In genomic region chr17:65434251-65434650, GRCh38 we compare ENCODE assay signal across 22 cellular contexts.
DNase-seq lines count a peak whose midpoint lies in the region; ATAC-seq, FAIRE-seq and TF ChIP-seq lines count a peak whose summit lies in the region.
"Had no signal": no experiment of that assay in that cellular context is flagged by ENCODE, and none has a peak within 500 bp of the region (broad histone marks: within the 10 kb centered on the region; RNA-seq: fewer than 3 reads in every experiment).

No MANE protein-coding gene starts in this region.

- DNase-seq in AG10803 (ENCODE audit: low read depth), result peak; percentile 20
- DNase-seq in Jurkat, Clone E6-1 (ENCODE audit: low read depth, low spot score), result peak; percentile 22
- DNase-seq in astrocyte (ENCODE audit: low read depth), result peak; percentile 10
- peak in 4 of 9 donors; percentile 18 to 38 (median 25) for DNase-seq in naive thymus-derived CD4-positive, alpha-beta T cell
- no peak for DNase-seq in Right ventricle myocardium inferior (ENCODE audit: missing footprints)
- no peak for DNase-seq in chondrocyte (ENCODE audit: low spot score)
- DNase-seq: BE2C; effector memory CD8-positive, alpha-beta T cell; immature natural killer cell; MG63; NCI-H2081; NCI-H345; NCI-H82 had no signal

- CTCF ChIA-PET in naive thymus-derived CD4-positive, alpha-beta T cell (lab: Charles Lee), result no interaction called here

- H3K4me1 Mint-ChIP-seq in astrocyte (ENCODE audit: low read depth, unreplicated experiment), result peaks cover 13% of the 10 kb centered on the region
- peaks cover 3 to 47% (median 35%) of the 10 kb centered on the region in 7 donors for H3K4me1 Mint-ChIP-seq in naive thymus-derived CD4-positive, alpha-beta T cell
- H3K4me1 Mint-ChIP-seq in chondrocyte (ENCODE audit: low read depth), result no peaks in the 10 kb centered on the region
- H3K4me1 Mint-ChIP-seq: immature natural killer cell had no signal

- ATAC-seq in naive thymus-derived CD4-positive, alpha-beta T cell, result no peak
- ATAC-seq in GM18505 (IDR thresholded peaks at IDR 0.05; ENCODE audit: unreplicated experiment) (no peak), Right ventricle myocardium inferior (no peak), GM18873 (IDR thresholded peaks at IDR 0.05; ENCODE audit: low FRiP score, unreplicated experiment) (no peak)
- ATAC-seq: A549; effector memory CD8-positive, alpha-beta T cell; esophagus mucosa had no signal

- intact Hi-C loops in naive thymus-derived CD4-positive, alpha-beta T cell (cut with micrococcal nuclease), result no loop called here
- intact Hi-C loops in Right ventricle myocardium inferior (cut with DNase I), result no loop called here

- H3K4me1 ChIP-seq in astrocyte (ENCODE audit: insufficient read depth, low read length), result no peaks in the 10 kb centered on the region
- peaks cover 0 to 25% of the 10 kb centered on the region in 2 donors for H3K4me1 ChIP-seq in naive thymus-derived CD4-positive, alpha-beta T cell (ENCODE audit: control insufficient read depth in 2 of 2, insufficient read depth in 2 of 2, low read length in 2 of 2)
- H3K4me1 ChIP-seq: A549, BE2C had no signal

- no peak overlapping the region for H3K27ac Mint-ChIP-seq in astrocyte (ENCODE audit: unreplicated experiment)
- H3K27ac Mint-ChIP-seq in naive thymus-derived CD4-positive, alpha-beta T cell, result peak overlapping the region in 2 of 9 donors; percentile 53 to 62
- H3K27ac Mint-ChIP-seq in chondrocyte (ENCODE audit: unreplicated experiment), result no peak overlapping the region
- H3K27ac Mint-ChIP-seq: effector memory CD8-positive, alpha-beta T cell; immature natural killer cell; progenitor cell of endocrine pancreas; type B pancreatic cell had no signal

- H3K9ac ChIP-seq in astrocyte (ENCODE audit: low read length), result no peak overlapping the region

- H3K27me3 ChIP-seq in astrocyte (ENCODE audit: insufficient read depth, low read length), result no peaks in the 10 kb centered on the region
- H3K27me3 ChIP-seq in naive thymus-derived CD4-positive, alpha-beta T cell (ENCODE audit: control insufficient read depth in 2 of 2, insufficient read depth in 2 of 2, low read length in 2 of 2), result no peaks in the 10 kb centered on the region
- H3K27me3 ChIP-seq: MG63 had no signal

- TF ChIP-seq CTCF in AG10803 (conservative IDR thresholded peaks at IDR 0.05; ENCODE audit: low read length) (no peak), astrocyte (IDR thresholded peaks at IDR 0.05; ENCODE audit: insufficient read depth, low read depth, low read length) (no peak), chondrocyte (IDR thresholded peaks at IDR 0.05) (no peak)

- H3K4me3 ChIP-seq in AG10803 (ENCODE audit: low read length), result no peak overlapping the region
- no peak overlapping the region for H3K4me3 ChIP-seq in Jurkat, Clone E6-1 (ENCODE audit: low read length)
- H3K4me3 ChIP-seq in astrocyte (ENCODE audit: insufficient read depth, low read depth, low read length), result no peak overlapping the region
- H3K4me3 ChIP-seq in naive thymus-derived CD4-positive, alpha-beta T cell (ENCODE audit: low read length), result no peak overlapping the region
- H3K4me3 ChIP-seq: A549, MG63, skin epidermis had no signal

- H3K27me3 Mint-ChIP-seq in astrocyte (ENCODE audit: low read depth, unreplicated experiment) (peaks cover 2% of the 10 kb centered on the region), chondrocyte (ENCODE audit: low read depth) (peaks cover 15% of the 10 kb centered on the region)
- H3K27me3 Mint-ChIP-seq in naive thymus-derived CD4-positive, alpha-beta T cell, result peaks cover 5 to 30% (median 12%) of the 10 kb centered on the region in 5 donors
- H3K27me3 Mint-ChIP-seq: type B pancreatic cell had no signal

- H3K36me3 Mint-ChIP-seq in astrocyte (ENCODE audit: low read depth, unreplicated experiment) (no peaks in the 10 kb centered on the region), chondrocyte (ENCODE audit: low read depth) (no peaks in the 10 kb centered on the region)
- H3K36me3 Mint-ChIP-seq in naive thymus-derived CD4-positive, alpha-beta T cell, result peaks cover 4 to 7% (median 7%) of the 10 kb centered on the region in 5 donors
- H3K36me3 Mint-ChIP-seq: immature natural killer cell, type B pancreatic cell had no signal

- no peaks in the 10 kb centered on the region for H3K79me2 ChIP-seq in astrocyte (ENCODE audit: insufficient read depth, low read length)

- H3K27ac ChIP-seq in astrocyte (ENCODE audit: low read depth, low read length), result no peak overlapping the region
- H3K27ac ChIP-seq in naive thymus-derived CD4-positive, alpha-beta T cell (ENCODE audit: low read depth, low read length), result no peak overlapping the region
- H3K27ac ChIP-seq: A549, skin epidermis had no signal

- no peak overlapping the region for H3K4me2 ChIP-seq in astrocyte (ENCODE audit: low read length)
- H3K4me2 ChIP-seq: A549 had no signal

- TF ChIP-seq POLR2A in GM18505 (IDR thresholded peaks at IDR 0.05; ENCODE audit: borderline replicate concordance, extremely low read depth, insufficient read depth, insufficient read length), result no peak

- H3K9me3 Mint-ChIP-seq in astrocyte (ENCODE audit: unreplicated experiment) (peaks cover 3% of the 10 kb centered on the region), chondrocyte (ENCODE audit: low read depth) (peaks cover 3% of the 10 kb centered on the region)
- H3K9me3 Mint-ChIP-seq in naive thymus-derived CD4-positive, alpha-beta T cell, result peaks cover 0 to 18% (median 7%) of the 10 kb centered on the region in 11 donors

- H2AFZ ChIP-seq in astrocyte (ENCODE audit: low read depth, low read length), result no peak overlapping the region

- POLR2A ChIA-PET in naive thymus-derived CD4-positive, alpha-beta T cell (lab: Charles Lee), result interaction anchor here (0.7 to 0.8 kb wide), 2 partner anchors 9 to 194 kb away, joined by 4 read pairs; no protein-coding TSS in a partner anchor

- no peaks in the 10 kb centered on the region for H3K36me3 ChIP-seq in astrocyte (ENCODE audit: insufficient read depth, low read length)
- H3K36me3 ChIP-seq in naive thymus-derived CD4-positive, alpha-beta T cell (ENCODE audit: control insufficient read depth in 2 of 3, insufficient read depth in 3 of 3, low read length in 3 of 3), result no peaks in the 10 kb centered on the region
- H3K36me3 ChIP-seq: BE2C, MG63 had no signal

- H3K4me3 Mint-ChIP-seq in astrocyte (ENCODE audit: unreplicated experiment), result no peak overlapping the region
- H3K4me3 Mint-ChIP-seq in naive thymus-derived CD4-positive, alpha-beta T cell, result peak overlapping the region in 6 of 10 donors; percentile 49 to 75 (median 58)
- no peak overlapping the region for H3K4me3 Mint-ChIP-seq in chondrocyte (ENCODE audit: unreplicated experiment)
- H3K4me3 Mint-ChIP-seq: effector memory CD8-positive, alpha-beta T cell; immature natural killer cell; type B pancreatic cell had no signal

- no peaks in the 10 kb centered on the region for H4K20me1 ChIP-seq in astrocyte (ENCODE audit: insufficient read depth, low read length)

- no peaks in the 10 kb centered on the region for H3K9me3 ChIP-seq in astrocyte (ENCODE audit: insufficient read depth, low read depth, low read length)
- peaks cover 0 to 7% (median 0%) of the 10 kb centered on the region in 3 experiments for H3K9me3 ChIP-seq in naive thymus-derived CD4-positive, alpha-beta T cell (ENCODE audit: control insufficient read depth in 2 of 3, low read length in 3 of 3)
- H3K9me3 ChIP-seq: BE2C, MG63 had no signal

- no peak for FAIRE-seq in astrocyte (lab: Jason Lieb, UNC)
- FAIRE-seq: frontal cortex, GM19239 had no signal

Comparison
In these comparisons a context has a peak if more than half of its experiments do, and no peak if none do; other contexts are left out.
1. DNase-seq: peak in AG10803 (single experiment), Jurkat, Clone E6-1 (single experiment) and astrocyte (single experiment); none in Right ventricle myocardium inferior (single experiment) and chondrocyte (single experiment).
2. H3K4me3 Mint-ChIP-seq: peak in naive thymus-derived CD4-positive, alpha-beta T cell (6 of 10); none in astrocyte (single experiment) and chondrocyte (single experiment).